ENCODE assay signal across 7 cellular contexts in the genomic region with DNA sequence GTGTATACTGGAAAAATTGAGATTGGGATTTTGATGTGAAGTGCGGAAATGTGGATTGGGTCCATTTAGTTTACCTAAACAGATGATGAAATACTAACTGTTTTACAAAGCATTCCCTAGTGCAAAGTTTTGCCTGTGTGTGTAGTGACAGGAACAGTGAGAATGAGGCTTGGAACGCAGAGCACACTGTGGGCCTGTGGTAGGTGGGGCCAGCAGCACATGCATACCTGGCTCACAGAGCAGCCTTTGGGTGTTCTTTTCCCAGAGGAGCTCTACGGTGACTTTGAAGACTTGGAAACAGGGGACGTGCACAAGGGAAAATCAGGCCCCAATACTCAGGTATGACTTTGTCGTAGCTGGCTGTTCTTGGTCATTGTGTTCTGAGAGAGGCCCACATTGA. TPM values are rescaled to one million over a fixed set of nuclear protein-coding genes. Genes with fewer than 3 reads are reported as not detected.
DNase-seq lines count a peak whose midpoint lies in the region; ATAC-seq, FAIRE-seq and TF ChIP-seq lines count a peak whose summit lies in the region.
"Not testable (repeated sequence)": the region's sequence is repeated elsewhere in the genome, so short reads cannot be mapped to it uniquely, and the experiment has no call there.

No MANE protein-coding gene starts in this region.

- not testable (repeated sequence) for H2BK5ac ChIP-seq in H9 (ENCODE audit: insufficient read length, low read length)

- not testable (repeated sequence) for H3K9me3 ChIP-seq in H9 (ENCODE audit: control insufficient read depth, low read depth, low read length); astrocyte (ENCODE audit: insufficient read depth, low read depth, low read length); iPS-20b (ENCODE audit: insufficient read depth, low read depth, low read length); neural progenitor cell (ENCODE audit: low read depth)

- not testable (repeated sequence) for ATAC-seq in stimulated activated naive CD8-positive, alpha-beta T cell treated with anti-CD3 and anti-CD28 coated beads, Interleukin-15, amount 100 ng/mL, for 72 hours

- not testable (repeated sequence) for FAIRE-seq in astrocyte (lab: Jason Lieb, UNC)

- H3K4me3 ChIP-seq in astrocyte (ENCODE audit: insufficient read depth, low read depth, low read length); neural progenitor cell: not testable (repeated sequence)
- peak overlapping the region; percentile 59; the same call in 1 of the 2 replicates for H3K4me3 ChIP-seq in iPS-20b (ENCODE audit: low read length)

- H2BK12ac ChIP-seq in H9 (ENCODE audit: insufficient read length, low read depth, low read length) = not testable (repeated sequence)

- H4K91ac ChIP-seq in H9 (ENCODE audit: insufficient read length, low read depth, low read length) = not testable (repeated sequence)

- H3K4me2 ChIP-seq in H9 (ENCODE audit: insufficient read depth, insufficient read length, low read length) = peak overlapping the region; percentile 46
- H3K4me2 ChIP-seq in astrocyte (ENCODE audit: low read length) = not testable (repeated sequence)
- peak overlapping the region; percentile 58 for H3K4me2 ChIP-seq in neural progenitor cell

- not testable (repeated sequence) for H4K20me1 ChIP-seq in H9 (ENCODE audit: control insufficient read depth, insufficient read depth, insufficient read length); neural progenitor cell (ENCODE audit: low read depth)
- peaks cover 16% of the 10 kb centered on the region for H4K20me1 ChIP-seq in astrocyte (ENCODE audit: insufficient read depth, low read length)

- peaks cover 16 to 23% of the 10 kb centered on the region in 2 experiments for H3K9me3 Mint-ChIP-seq in H9
- peaks cover 26% of the 10 kb centered on the region for H3K9me3 Mint-ChIP-seq in T-helper 1 cell treated with Interleukin-12 subunit alpha and Interleukin-12 subunit beta and Interleukin-4 antibody, amounts not matched to agents 30 μg/mL and 1 μg/mL, for 36 hours
- H3K9me3 Mint-ChIP-seq in astrocyte (ENCODE audit: unreplicated experiment); endothelial cell (ENCODE audit: unreplicated experiment): not testable (repeated sequence)
- peaks cover 18% of the 10 kb centered on the region for H3K9me3 Mint-ChIP-seq in neural progenitor cell
- peaks cover 7 to 19% of the 10 kb centered on the region in 2 donors for H3K9me3 Mint-ChIP-seq in stimulated activated naive CD8-positive, alpha-beta T cell treated with anti-CD3 and anti-CD28 coated beads, Interleukin-15, amount 100 ng/mL, for 72 hours

- H3K27ac ChIP-seq in H9 (ENCODE audit: insufficient read length, low read depth, low read length) (peak overlapping the region; percentile 92), iPS-20b (ENCODE audit: low read length) (peak overlapping the region; percentile 57)
- not testable (repeated sequence) for H3K27ac ChIP-seq in astrocyte (ENCODE audit: low read depth, low read length); neural progenitor cell

- H4K8ac ChIP-seq in H9 (replicated peaks; ENCODE audit: insufficient read length, low read depth, low read length) = not testable (repeated sequence)

- peak overlapping the region; percentile 43 to 57 for H3K4me3 Mint-ChIP-seq in H9
- H3K4me3 Mint-ChIP-seq in T-helper 1 cell treated with Interleukin-12 subunit alpha and Interleukin-12 subunit beta and Interleukin-4 antibody, amounts not matched to agents 30 μg/mL and 1 μg/mL, for 36 hours; astrocyte (ENCODE audit: unreplicated experiment); neural progenitor cell; stimulated activated naive CD8-positive, alpha-beta T cell treated with anti-CD3 and anti-CD28 coated beads, Interleukin-15, amount 100 ng/mL, for 72 hours: not testable (repeated sequence)
- peak overlapping the region; percentile 51 for H3K4me3 Mint-ChIP-seq in endothelial cell (ENCODE audit: unreplicated experiment)

- H3K27me3 ChIP-seq in H9 (ENCODE audit: insufficient read depth, low read length); astrocyte (ENCODE audit: insufficient read depth, low read length); iPS-20b (ENCODE audit: insufficient read depth, low read length); neural progenitor cell: not testable (repeated sequence)

- not testable (repeated sequence) for H3K4me1 ChIP-seq in H9 (ENCODE audit: insufficient read depth, low read length); astrocyte (ENCODE audit: insufficient read depth, low read length)
- peaks cover 33% of the 10 kb centered on the region for H3K4me1 ChIP-seq in iPS-20b (ENCODE audit: insufficient read depth, low read length)
- peaks cover 16% of the 10 kb centered on the region for H3K4me1 ChIP-seq in neural progenitor cell

- H2BK120ac ChIP-seq in H9 (ENCODE audit: low read depth, low read length, poor library complexity, severe bottlenecking) = not testable (repeated sequence)

- not testable (repeated sequence) for H3K18ac ChIP-seq in H9 (ENCODE audit: insufficient read length, low read depth, low read length)

- H4K5ac ChIP-seq in H9 (ENCODE audit: insufficient read length, low read depth, low read length) = not testable (repeated sequence)

- H3K9ac ChIP-seq in H9 (ENCODE audit: extremely low read depth, insufficient read length, low read length); astrocyte (ENCODE audit: low read length); neural progenitor cell: not testable (repeated sequence)
- H3K9ac ChIP-seq in iPS-20b (ENCODE audit: low read depth, low read length) = peak overlapping the region; percentile 51; the same call in 1 of the 2 replicates

- not testable (repeated sequence) for H3K36me3 ChIP-seq in astrocyte (ENCODE audit: insufficient read depth, low read length); neural progenitor cell
- H3K36me3 ChIP-seq in iPS-20b (ENCODE audit: insufficient read depth, low read depth, low read length) = peaks cover 45% of the 10 kb centered on the region

- H3K23ac ChIP-seq in H9 (ENCODE audit: insufficient read length, low read depth, low read length) = not testable (repeated sequence)

- not testable (repeated sequence) for H3F3A ChIP-seq in neural progenitor cell (ENCODE audit: low read depth)

- TF ChIP-seq CTCF in H9 (conservative IDR thresholded peaks at IDR 0.05); astrocyte (IDR thresholded peaks at IDR 0.05; ENCODE audit: insufficient read depth, low read depth, low read length); endothelial cell (IDR thresholded peaks at IDR 0.05; ENCODE audit: unreplicated experiment); neural progenitor cell (IDR thresholded peaks at IDR 0.05): not testable (repeated sequence)

- H3K36me3 Mint-ChIP-seq in H9 (ENCODE audit: insufficient read depth in 1 of 3, low read depth in 3 of 3) (peaks cover 66 to 69% (median 67%) of the 10 kb centered on the region in 3 experiments), astrocyte (ENCODE audit: low read depth, unreplicated experiment) (peaks cover 45% of the 10 kb centered on the region), endothelial cell (ENCODE audit: low read depth, unreplicated experiment) (peaks cover 63% of the 10 kb centered on the region), neural progenitor cell (peaks cover 65% of the 10 kb centered on the region)
- H3K36me3 Mint-ChIP-seq in T-helper 1 cell treated with Interleukin-12 subunit alpha and Interleukin-12 subunit beta and Interleukin-4 antibody, amounts not matched to agents 30 μg/mL and 1 μg/mL, for 36 hours (ENCODE audit: low read depth) = peaks cover 77% of the 10 kb centered on the region

- not testable (repeated sequence) for H2AFZ ChIP-seq in H9 (ENCODE audit: low read length); astrocyte (ENCODE audit: low read depth, low read length); neural progenitor cell (replicated peaks)

- DNase-seq in H9 = peak; percentile 56
- not testable (repeated sequence) for DNase-seq in astrocyte (ENCODE audit: low read depth); endothelial cell (ENCODE audit: low spot score); neural progenitor cell (ENCODE audit: low spot score); stimulated activated naive CD8-positive, alpha-beta T cell treated with anti-CD3 and anti-CD28 coated beads, Interleukin-15, amount 100 ng/mL, for 72 hours

- H3K23me2 ChIP-seq in H9 (ENCODE audit: insufficient read length, low read depth, low read length, poor library complexity, severe bottlenecking) = not testable (repeated sequence)

- not testable (repeated sequence) for H2BK20ac ChIP-seq in H9 (ENCODE audit: low read depth, low read length, poor library complexity, severe bottlenecking)

- H3K79me1 ChIP-seq in H9 (ENCODE audit: insufficient read depth, low read depth, low read length, poor library complexity, severe bottlenecking) = not testable (repeated sequence)

- not testable (repeated sequence) for H3K14ac ChIP-seq in H9 (ENCODE audit: insufficient read depth, low read length)

- not testable (repeated sequence) for H2BK15ac ChIP-seq in H9 (ENCODE audit: low read depth, low read length)

- H2AK5ac ChIP-seq in H9 (ENCODE audit: insufficient read length, low read length) = not testable (repeated sequence)

- H3K79me2 ChIP-seq in H9 (ENCODE audit: insufficient read depth, low read length) = not testable (repeated sequence)
- H3K79me2 ChIP-seq in astrocyte (ENCODE audit: insufficient read depth, low read length) = peaks cover 24% of the 10 kb centered on the region
- peaks cover 26% of the 10 kb centered on the region for H3K79me2 ChIP-seq in neural progenitor cell (ENCODE audit: low read depth)

- not testable (repeated sequence) for H3T11ph ChIP-seq in H9 (ENCODE audit: low read length)

- 100% methylated on average over 1 of the region's 5 CpGs for WGBS in H9 (ENCODE audit: extremely low coverage, insufficient read length, low lambda C conversion rate)

- not testable (repeated sequence) for H3K56ac ChIP-seq in H9 (ENCODE audit: insufficient read length, low read depth, low read length)

- H3K4me1 Mint-ChIP-seq in H9 (peaks cover 52 to 72% of the 10 kb centered on the region in 2 experiments), endothelial cell (ENCODE audit: unreplicated experiment) (peaks cover 34% of the 10 kb centered on the region)
- not testable (repeated sequence) for H3K4me1 Mint-ChIP-seq in T-helper 1 cell treated with Interleukin-12 subunit alpha and Interleukin-12 subunit beta and Interleukin-4 antibody, amounts not matched to agents 30 μg/mL and 1 μg/mL, for 36 hours (ENCODE audit: low read depth); astrocyte (ENCODE audit: low read depth, unreplicated experiment); neural progenitor cell
- H3K4me1 Mint-ChIP-seq in stimulated activated naive CD8-positive, alpha-beta T cell treated with anti-CD3 and anti-CD28 coated beads, Interleukin-15, amount 100 ng/mL, for 72 hours = peaks cover 30% of the 10 kb centered on the region

- H3K27ac Mint-ChIP-seq in H9 (peak overlapping the region; percentile 96 to 99 (median 98)), astrocyte (ENCODE audit: unreplicated experiment) (peak overlapping the region; percentile 77)
- H3K27ac Mint-ChIP-seq in T-helper 1 cell treated with Interleukin-12 subunit alpha and Interleukin-12 subunit beta and Interleukin-4 antibody, amounts not matched to agents 30 μg/mL and 1 μg/mL, for 36 hours = peak overlapping the region; percentile 36
- H3K27ac Mint-ChIP-seq in endothelial cell (ENCODE audit: unreplicated experiment); neural progenitor cell: not testable (repeated sequence)
- peak overlapping the region; percentile 3 to 83 for H3K27ac Mint-ChIP-seq in stimulated activated naive CD8-positive, alpha-beta T cell treated with anti-CD3 and anti-CD28 coated beads, Interleukin-15, amount 100 ng/mL, for 72 hours

- not testable (repeated sequence) for H3K4ac ChIP-seq in H9 (ENCODE audit: low read depth, low read length)

- H3K27me3 Mint-ChIP-seq in H9 (ENCODE audit: low read depth); T-helper 1 cell treated with Interleukin-12 subunit alpha and Interleukin-12 subunit beta and Interleukin-4 antibody, amounts not matched to agents 30 μg/mL and 1 μg/mL, for 36 hours (ENCODE audit: low read depth); astrocyte (ENCODE audit: low read depth, unreplicated experiment); endothelial cell (ENCODE audit: unreplicated experiment); neural progenitor cell (ENCODE audit: insufficient read depth, low read depth); stimulated activated naive CD8-positive, alpha-beta T cell treated with anti-CD3 and anti-CD28 coated beads, Interleukin-15, amount 100 ng/mL, for 72 hours: not testable (repeated sequence)

RNA-seq across cellular contexts. Expression of gene BMS1, which starts 33.7 kb away (rescaled TPM):
- total RNA-seq in H9 (2021) (42.8 and 44.2 TPM in 2 replicates), astrocyte (24.0 and 26.3 TPM in 2 replicates), endothelial cell (ENCODE audit: unreplicated experiment) (22.4 TPM), neural progenitor cell (ENCODE audit: low replicate concordance) (26.4 and 34.5 TPM in 2 replicates)
